8 cellular contexts compared by ENCODE assay signal in the genomic region with DNA sequence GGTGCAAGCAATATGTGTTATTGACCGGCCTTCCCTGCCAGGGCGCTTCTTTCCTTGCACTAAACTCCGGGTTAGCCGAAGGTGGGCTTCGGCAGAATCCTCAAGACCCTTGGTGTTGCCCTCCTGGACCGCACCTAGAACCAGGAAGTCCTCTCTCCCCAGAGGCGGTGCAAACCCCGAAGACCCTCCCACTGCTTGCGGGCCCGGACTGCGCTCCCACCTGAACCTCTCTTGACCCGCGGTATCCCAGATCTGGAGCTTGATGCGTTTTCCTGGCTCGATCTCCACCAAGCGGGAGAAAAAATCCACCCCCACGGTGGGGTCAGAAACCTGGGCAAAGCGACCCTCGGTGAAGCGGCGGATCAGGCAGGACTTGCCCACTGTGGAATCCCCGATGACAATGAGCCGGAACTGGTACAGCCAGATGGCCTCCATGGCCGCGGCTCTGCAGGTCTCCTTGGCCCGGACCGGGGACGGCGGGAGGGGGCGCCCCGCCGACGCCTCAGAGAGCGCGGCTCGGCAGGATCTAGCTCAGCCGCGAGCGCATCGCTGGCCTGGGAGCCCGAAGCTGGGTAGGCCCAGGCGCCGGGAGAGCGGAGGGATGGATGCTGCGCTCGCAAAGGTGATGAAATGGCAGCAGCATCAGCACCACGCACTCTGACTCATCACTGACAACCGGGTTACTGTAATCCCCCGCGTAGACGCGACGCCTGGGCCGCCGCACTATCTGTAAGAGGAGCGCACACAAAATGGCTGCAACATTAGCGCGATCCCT. TPM values are rescaled to one million over a fixed set of nuclear protein-coding genes. Genes with fewer than 3 reads are reported as not detected.
DNase-seq lines count a peak whose midpoint lies in the region; ATAC-seq and TF ChIP-seq lines count a peak whose summit lies in the region.

A gene with protein sequence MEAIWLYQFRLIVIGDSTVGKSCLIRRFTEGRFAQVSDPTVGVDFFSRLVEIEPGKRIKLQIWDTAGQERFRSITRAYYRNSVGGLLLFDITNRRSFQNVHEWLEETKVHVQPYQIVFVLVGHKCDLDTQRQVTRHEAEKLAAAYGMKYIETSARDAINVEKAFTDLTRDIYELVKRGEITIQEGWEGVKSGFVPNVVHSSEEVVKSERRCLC (minus strand): TSS at position 638 of the 775 bp plus-strand sequence. CDS start 203 bp downstream, at position 435.

- TF ChIP-seq CTCF in C4-2B (conservative IDR thresholded peaks at IDR 0.05), result no peak; the same call in 1 of the 2 replicates

- peak; percentile 46 for TF ChIP-seq POLR2A in erythroblast (IDR thresholded peaks at IDR 0.05; ENCODE audit: low read length)

- peak; percentile 95 for ATAC-seq in HG03442 (IDR thresholded peaks at IDR 0.05; ENCODE audit: unreplicated experiment)

- H3K27ac ChIP-seq in C4-2B, result peak within 1 kb of the TSS; percentile 4; the same call in 1 of the 2 replicates

- peak; percentile 13 for DNase-seq in GM19238 (ENCODE audit: insufficient read length, low spot score)
- DNase-seq in NCI-H748 treated with DMSO at 0.1 percent for 48 hours (lab: John Stamatoyannopoulos, UW), result peak; percentile 63
- DNase-seq in activated T-cell treated with anti-CD3 and anti-CD28 coated beads for 1 hour (ENCODE audit: low read depth), result peak; percentile 47
- DNase-seq in erythroblast (lab: John Stamatoyannopoulos, UW), result peak; percentile 86 to 89
- DNase-seq in myocyte (ENCODE audit: low read depth), result peak; percentile 37
- peak; percentile 38 for DNase-seq in stimulated activated CD8-positive, alpha-beta memory T cell treated with anti-CD3 and anti-CD28 coated beads, Interleukin-7, amount 100 ng/mL, for 24 hours (ENCODE audit: low read depth)

RNA-seq across cellular contexts. Expression of the gene that starts here (rescaled TPM):
- 0.16 TPM in 1 of 2 replicates, not detected in the other for total RNA-seq in myocyte
- polyA plus RNA-seq in myocyte (2012), result 0.82 TPM

Comparison
In these comparisons a context has a peak if more than half of its experiments do, and no peak if none do; other contexts are left out.
1. Peak in every context shown above with its lines: DNase-seq, ATAC-seq and H3K27ac ChIP-seq.
2. Peak in DNase-seq in myocyte; RNA of the gene not detected or under 1 TPM.
3. DNase-seq: peak in every context shown above with its lines; median percentile 88 in erythroblast; 63 in NCI-H748 treated with DMSO at 0.1 percent for 48 hours; 47 in activated T-cell treated with anti-CD3 and anti-CD28 coated beads for 1 hour; 38 in stimulated activated CD8-positive, alpha-beta memory T cell treated with anti-CD3 and anti-CD28 coated beads, Interleukin-7, amount 100 ng/mL, for 24 hours; 37 in myocyte; 13 in GM19238.